ENCODE assay signal across 8 cellular contexts in genomic region chr17:43720311-43721060, GRCh38. TPM values are rescaled to one million over a fixed set of nuclear protein-coding genes. Genes with fewer than 3 reads are reported as not detected.
DNase-seq lines count a peak whose midpoint lies in the region; ATAC-seq, FAIRE-seq and TF ChIP-seq lines count a peak whose summit lies in the region.

No MANE protein-coding gene starts in this region.

- BruUV-seq in Caco-2 (replicated peaks; lab: Mats Ljungman, UMichigan) (no TSS peak), endothelial cell of umbilical vein (replicated peaks; lab: Mats Ljungman, UMichigan) (no TSS peak)

- H3K9me3 ChIP-seq in Caco-2 (no peaks in the 10 kb centered on the region), endothelial cell of umbilical vein (replicated peaks; ENCODE audit: control insufficient read depth, insufficient read depth, low read length) (no peaks in the 10 kb centered on the region)

- H3K4me2 ChIP-seq in endothelial cell of umbilical vein (ENCODE audit: insufficient read depth, low read length) = peak overlapping the region; percentile 86

- peak; percentile 64 for TF ChIP-seq POLR2A in endothelial cell of umbilical vein (IDR thresholded peaks at IDR 0.05; ENCODE audit: low read depth, low read length)

- H3K4me1 ChIP-seq in Caco-2 (0 out of 2 replicates have a peak, but pooled peaks cover 4% of the 10 kb centered on the region), endothelial cell of umbilical vein (ENCODE audit: control insufficient read depth, extremely low read depth, insufficient read depth, low read length) (peaks cover 6% of the 10 kb centered on the region)

- H3K27ac Mint-ChIP-seq in Caco-2 (ENCODE audit: unreplicated experiment) (peak overlapping the region; percentile 69), mesothelial cell of epicardium (peak overlapping the region; percentile 88)

- TF ChIP-seq CTCF in Caco-2 (IDR thresholded peaks at IDR 0.05; ENCODE audit: insufficient read depth in 1 of 2, low read depth in 1 of 2, low read length in 1 of 2, severe bottlenecking in 1 of 2, unreplicated experiment in 1 of 2) = no peak
- no peak for TF ChIP-seq CTCF in endothelial cell of umbilical vein (IDR thresholded peaks at IDR 0.05; ENCODE audit: extremely low read depth in 1 of 2, insufficient read depth in 1 of 2, low read depth in 1 of 2, low read length in 2 of 2)
- TF ChIP-seq CTCF in mesothelial cell of epicardium (IDR thresholded peaks at IDR 0.05; ENCODE audit: unreplicated experiment) = no peak

- H3K36me3 ChIP-seq in Caco-2 (ENCODE audit: control insufficient read depth, insufficient read depth, low read length) (no peaks in the 10 kb centered on the region), endothelial cell of umbilical vein (ENCODE audit: control insufficient read depth in 2 of 2, extremely low read depth in 1 of 2, insufficient read depth in 2 of 2, low read length in 2 of 2) (no peaks in the 10 kb centered on the region)

- H3K36me3 Mint-ChIP-seq in Caco-2 (ENCODE audit: insufficient read depth, unreplicated experiment) (peaks cover 7% of the 10 kb centered on the region), mesothelial cell of epicardium (no peaks in the 10 kb centered on the region)

- H3K4me3 ChIP-seq in Caco-2 (ENCODE audit: low read depth, low read length) (peak overlapping the region; percentile 75), endothelial cell of umbilical vein (replicated peaks in 1 of 3; ENCODE audit: insufficient read depth in 1 of 3, low read depth in 1 of 3, low read length in 3 of 3) (peak overlapping the region; percentile 57 to 65 (median 64))

- H3K9me3 Mint-ChIP-seq in Caco-2 (ENCODE audit: unreplicated experiment) = no peaks in the 10 kb centered on the region
- H3K9me3 Mint-ChIP-seq in mesothelial cell of epicardium = peaks cover 5% of the 10 kb centered on the region

- H3K27ac ChIP-seq in endothelial cell of umbilical vein (ENCODE audit: insufficient read depth, low read depth, low read length) = peak overlapping the region; percentile 83

- intact Hi-C loops in Caco-2 (cut with micrococcal nuclease; ENCODE audit: unreplicated experiment) (loop anchor here (1.0 kb wide), 1 partner anchor 40 kb away; no protein-coding TSS in a partner anchor), endothelial cell of umbilical vein (cut with micrococcal nuclease) (loop anchor here (1.0 kb wide), 1 partner anchor 26 kb away; no protein-coding TSS in a partner anchor)

- H3K4me3 Mint-ChIP-seq in Caco-2 (ENCODE audit: unreplicated experiment) = peak overlapping the region; percentile 69
- peak overlapping the region; percentile 73 for H3K4me3 Mint-ChIP-seq in mesothelial cell of epicardium

- H3K9me1 ChIP-seq in endothelial cell of umbilical vein (replicated peaks; ENCODE audit: control insufficient read depth, extremely low read depth, insufficient read depth, low read length) = no peaks in the 10 kb centered on the region

- H3K9ac ChIP-seq in endothelial cell of umbilical vein (replicated peaks; ENCODE audit: extremely low read depth, insufficient read depth, low read length) = peak overlapping the region; percentile 97

- FAIRE-seq in endothelial cell of umbilical vein (lab: Jason Lieb, UNC) = peak; percentile 83

- no peaks in the 10 kb centered on the region for H3K79me2 ChIP-seq in endothelial cell of umbilical vein (ENCODE audit: control insufficient read depth, insufficient read depth, low read length)

- dilution Hi-C loops in endothelial cell of umbilical vein (cut with MboI; ENCODE audit: extremely low pct_ligation_motif_present, low sequenced_read_pairs) = no loop called here

- DNase-seq in Caco-2 (peak; percentile 74 to 81), NCI-H460 (ENCODE audit: extremely low read depth, low read depth) (peak; percentile 69), activated T-cell treated with anti-CD3 and anti-CD28 coated beads for 1 hour (ENCODE audit: low read depth) (peak; percentile 65), endothelial cell of umbilical vein (ENCODE audit: low read depth, low spot score) (peak; percentile 70), mesothelial cell of epicardium (ENCODE audit: low spot score in 2 of 2, unreplicated experiment in 2 of 2) (peak; percentile 37 to 70), NCI-H1048 (lab: John Stamatoyannopoulos, UW) (no peak)
- DNase-seq in stimulated activated CD8-positive, alpha-beta memory T cell treated with anti-CD3 and anti-CD28 coated beads, Interleukin-15, amount 100 ng/mL, for 24 hours (ENCODE audit: low read depth) = peak; percentile 40

- H3K27me3 Mint-ChIP-seq in Caco-2 (ENCODE audit: insufficient read depth, unreplicated experiment) (no peaks in the 10 kb centered on the region), mesothelial cell of epicardium (ENCODE audit: low read depth) (no peaks in the 10 kb centered on the region)

- H3K4me1 Mint-ChIP-seq in Caco-2 (ENCODE audit: low read depth, unreplicated experiment) = peaks cover 28% of the 10 kb centered on the region
- peaks cover 29% of the 10 kb centered on the region for H3K4me1 Mint-ChIP-seq in mesothelial cell of epicardium

- POLR2A ChIA-PET in Caco-2 (lab: Charles Lee) = interaction anchor here (0.7 kb wide), 1 partner anchor 39 kb away, joined by 6 read pairs; no protein-coding TSS in a partner anchor
- POLR2A ChIA-PET in endothelial cell of umbilical vein (lab: Charles Lee) = no interaction called here

- H2AFZ ChIP-seq in endothelial cell of umbilical vein (ENCODE audit: low read depth, low read length) = peak overlapping the region; percentile 99

- H4K20me1 ChIP-seq in endothelial cell of umbilical vein (replicated peaks; ENCODE audit: control insufficient read depth, extremely low read depth, insufficient read depth, low read length) = no peaks in the 10 kb centered on the region

- H3K27me3 ChIP-seq in Caco-2 (replicated peaks; ENCODE audit: control insufficient read depth, insufficient read depth, low read length) = no peaks in the 10 kb centered on the region
- H3K27me3 ChIP-seq in endothelial cell of umbilical vein (ENCODE audit: control insufficient read depth in 2 of 2, insufficient read depth in 2 of 2, low read length in 2 of 2) = no peaks in the 10 kb centered on the region

- ATAC-seq in GM21529 (IDR thresholded peaks at IDR 0.05; ENCODE audit: unreplicated experiment) = peak; percentile 76

- CTCF ChIA-PET in Caco-2 (lab: Charles Lee) (interaction anchor here (0.7 kb wide), 1 partner anchor 47 kb away, joined by 3 read pairs; no protein-coding TSS in a partner anchor), endothelial cell of umbilical vein (lab: Charles Lee) (interaction anchor here (2.0 kb wide), 1 partner anchor 27 kb away, joined by 4 read pairs; no protein-coding TSS in a partner anchor)

RNA-seq across cellular contexts. Expression of gene SOST, which starts 38.1 kb away (rescaled TPM):
- total RNA-seq in Caco-2 (2022) (not detected in 2 replicates), endothelial cell of umbilical vein (not detected in 2 replicates), mesothelial cell of epicardium (0.23 to 0.33 TPM (median 0.27 TPM) in 3 replicates)
- not detected in 2 replicates for total RNA-seq in NCI-H460 (2014; rRNA removed; shearing (Covaris generic))
- 0.68 TPM in 1 of 2 replicates, not detected in the other for polyA plus RNA-seq in NCI-H460 (2014; cell fraction: nucleus; rRNA removed)
- not detected in 2 replicates for polyA plus RNA-seq in endothelial cell of umbilical vein
- polyA plus RNA-seq in endothelial cell of umbilical vein (2011; cell fraction: cytosol; rRNA removed) = not detected in 2 replicates
- polyA plus RNA-seq in endothelial cell of umbilical vein (2011; cell fraction: nucleus; rRNA removed) = not detected in 2 replicates
- polyA plus RNA-seq in endothelial cell of umbilical vein (2012) = not detected in 2 replicates
- polyA minus RNA-seq in endothelial cell of umbilical vein = not detected in 2 replicates
- not detected for polyA minus RNA-seq in endothelial cell of umbilical vein (2011; cell fraction: cytosol; rRNA and poly(A)+ RNA removed)
- not detected in 2 replicates for polyA minus RNA-seq in endothelial cell of umbilical vein (2011; cell fraction: nucleus; rRNA and poly(A)+ RNA removed)

RNA-seq across cellular contexts. Expression of gene DUSP3, which starts 58.3 kb away (rescaled TPM):
- total RNA-seq in Caco-2 (2022) = 78.8 and 86.3 TPM in 2 replicates
- 40.2 and 41.8 TPM in 2 replicates for total RNA-seq in NCI-H460 (2014; rRNA removed; shearing (Covaris generic))
- 41.1 and 46.0 TPM in 2 replicates for polyA plus RNA-seq in NCI-H460 (2014; cell fraction: nucleus; rRNA removed)
- total RNA-seq in endothelial cell of umbilical vein = 51.4 and 57.7 TPM in 2 replicates
- 46.8 and 55.2 TPM in 2 replicates for polyA plus RNA-seq in endothelial cell of umbilical vein
- 37.1 and 43.9 TPM in 2 replicates for polyA plus RNA-seq in endothelial cell of umbilical vein (2011; cell fraction: cytosol; rRNA removed)
- polyA plus RNA-seq in endothelial cell of umbilical vein (2011; cell fraction: nucleus; rRNA removed) = 50.4 and 52.5 TPM in 2 replicates
- polyA plus RNA-seq in endothelial cell of umbilical vein (2012) = 39.6 and 55.8 TPM in 2 replicates
- polyA minus RNA-seq in endothelial cell of umbilical vein = 66.2 and 71.7 TPM in 2 replicates
- 27.1 TPM for polyA minus RNA-seq in endothelial cell of umbilical vein (2011; cell fraction: cytosol; rRNA and poly(A)+ RNA removed)
- 32.3 and 40.5 TPM in 2 replicates for polyA minus RNA-seq in endothelial cell of umbilical vein (2011; cell fraction: nucleus; rRNA and poly(A)+ RNA removed)
- 41.9 to 45.0 TPM (median 42.8 TPM) in 3 replicates for total RNA-seq in mesothelial cell of epicardium

RNA-seq across cellular contexts. Expression of gene MEOX1, which starts 58.8 kb away (rescaled TPM):
- 0.72 and 1.7 TPM in 2 replicates for total RNA-seq in Caco-2 (2022)
- not detected in 2 replicates for total RNA-seq in NCI-H460 (2014; rRNA removed; shearing (Covaris generic))
- not detected in 2 replicates for polyA plus RNA-seq in NCI-H460 (2014; cell fraction: nucleus; rRNA removed)
- 0.14 TPM in 1 of 2 replicates, not detected in the other for total RNA-seq in endothelial cell of umbilical vein
- polyA plus RNA-seq in endothelial cell of umbilical vein = 0.05 and 0.06 TPM in 2 replicates
- polyA plus RNA-seq in endothelial cell of umbilical vein (2011; cell fraction: cytosol; rRNA removed) = 0.03 and 0.10 TPM in 2 replicates
- 0.07 and 0.21 TPM in 2 replicates for polyA plus RNA-seq in endothelial cell of umbilical vein (2011; cell fraction: nucleus; rRNA removed)
- polyA plus RNA-seq in endothelial cell of umbilical vein (2012) = 0.11 TPM in 1 of 2 replicates, not detected in the other
- 0.32 TPM in 1 of 2 replicates, not detected in the other for polyA minus RNA-seq in endothelial cell of umbilical vein
- 2.8 TPM for polyA minus RNA-seq in endothelial cell of umbilical vein (2011; cell fraction: cytosol; rRNA and poly(A)+ RNA removed)
- not detected in 2 replicates for polyA minus RNA-seq in endothelial cell of umbilical vein (2011; cell fraction: nucleus; rRNA and poly(A)+ RNA removed)
- 1.2 to 1.8 TPM (median 1.2 TPM) in 3 replicates for total RNA-seq in mesothelial cell of epicardium

RNA-seq across cellular contexts. Expression of gene CFAP97D1, which starts 59.7 kb away (rescaled TPM):
- total RNA-seq in Caco-2 (2022) = 0.18 TPM in 1 of 2 replicates, not detected in the other
- total RNA-seq in NCI-H460 (2014; rRNA removed; shearing (Covaris generic)) = 0.09 TPM in 1 of 2 replicates, not detected in the other
- polyA plus RNA-seq in NCI-H460 (2014; cell fraction: nucleus; rRNA removed) = not detected in 2 replicates
- total RNA-seq in endothelial cell of umbilical vein = not detected in 2 replicates
- polyA plus RNA-seq in endothelial cell of umbilical vein = not detected in 2 replicates
- polyA plus RNA-seq in endothelial cell of umbilical vein (2011; cell fraction: cytosol; rRNA removed) = not detected in 2 replicates
- not detected in 2 replicates for polyA plus RNA-seq in endothelial cell of umbilical vein (2011; cell fraction: nucleus; rRNA removed)
- polyA plus RNA-seq in endothelial cell of umbilical vein (2012) = not detected in 2 replicates
- not detected in 2 replicates for polyA minus RNA-seq in endothelial cell of umbilical vein
- polyA minus RNA-seq in endothelial cell of umbilical vein (2011; cell fraction: cytosol; rRNA and poly(A)+ RNA removed) = not detected
- not detected in 2 replicates for polyA minus RNA-seq in endothelial cell of umbilical vein (2011; cell fraction: nucleus; rRNA and poly(A)+ RNA removed)
- total RNA-seq in mesothelial cell of epicardium = 0.07 TPM in 1 of 3 replicates, not detected in the others
